Comparison of ENCODE assay signal across 10 cellular contexts in genomic region chr3:119588112-119588511, GRCh38. TPM values are rescaled to one million over a fixed set of nuclear protein-coding genes. Genes with fewer than 3 reads are reported as not detected.
A peak's percentile ranks its signal among the peaks of the same experiment; 100 is the strongest.
DNase-seq lines count a peak whose midpoint lies in the region; ATAC-seq and TF ChIP-seq lines count a peak whose summit lies in the region.
"Had no signal": no experiment of that assay in that cellular context is flagged by ENCODE, and none has a peak within 500 bp of the region (broad histone marks: within the 10 kb centered on the region; RNA-seq: fewer than 3 reads in every experiment).

No MANE protein-coding gene starts in this region.

- intact Hi-C loops in OCI-LY7 (cut with micrococcal nuclease; ENCODE audit: unreplicated experiment) = no loop called here
- intact Hi-C loops in left lung (cut with DNase I) = no loop called here
- intact Hi-C loops in aorta (cut with DNase I) = no loop called here

- no TSS peak for BruUV-seq in OCI-LY7 (replicated peaks; lab: Mats Ljungman, UMichigan)

- H3K36me3 ChIP-seq in OCI-LY7 (ENCODE audit: insufficient read depth, low read length) = no peaks in the 10 kb centered on the region
- H3K36me3 ChIP-seq in left lung = peaks cover 0 to 24% of the 10 kb centered on the region in 2 donors
- peaks cover 0 to 6% of the 10 kb centered on the region in 2 donors for H3K36me3 ChIP-seq in aorta (ENCODE audit: control insufficient read depth in 1 of 2, insufficient read depth in 2 of 2, low read length in 1 of 2)

- H3K9me3 ChIP-seq in OCI-LY7 (ENCODE audit: low read length) (no peaks in the 10 kb centered on the region), left lung (no peaks in the 10 kb centered on the region), aorta (ENCODE audit: control insufficient read depth, low read length) (no peaks in the 10 kb centered on the region)

- ATAC-seq in left lung (peak; percentile 58), aorta (ENCODE audit: low FRiP score) (no peak), GM21360 (IDR thresholded peaks at IDR 0.05; ENCODE audit: unreplicated experiment) (no peak)

- H3K4me3 ChIP-seq in OCI-LY7 (ENCODE audit: low read depth, low read length, poor library complexity, severe bottlenecking) (no peak overlapping the region), left lung (no peak overlapping the region), aorta (ENCODE audit: low read length in 2 of 2) (no peak overlapping the region)

- H3K27me3 ChIP-seq in left lung = no peaks in the 10 kb centered on the region
- H3K27me3 ChIP-seq in aorta (ENCODE audit: control insufficient read depth in 1 of 2, insufficient read depth in 2 of 2, low read length in 1 of 2) = no peaks in the 10 kb centered on the region

- no peaks in the 10 kb centered on the region for H3K79me2 ChIP-seq in OCI-LY7 (ENCODE audit: insufficient read depth, low read depth, low read length)

- H3K4me1 ChIP-seq in OCI-LY7 (ENCODE audit: insufficient read depth, low read length, poor library complexity, severe bottlenecking) (peaks cover 10% of the 10 kb centered on the region), left lung (peaks cover 0 to 44% of the 10 kb centered on the region in 2 donors), aorta (ENCODE audit: control insufficient read depth in 1 of 2, insufficient read depth in 2 of 2, low read length in 2 of 2) (no peaks in the 10 kb centered on the region)

- no peaks in the 10 kb centered on the region for H3K9me2 ChIP-seq in OCI-LY7 (ENCODE audit: insufficient read depth, low read length)

- TF ChIP-seq CTCF in OCI-LY7 (conservative IDR thresholded peaks at IDR 0.05; ENCODE audit: low read length) = no peak
- no peak for TF ChIP-seq CTCF in left lung (IDR thresholded peaks at IDR 0.05)

- DNase-seq in stimulated activated CD4-positive, alpha-beta T cell treated with anti-CD3 and anti-CD28 coated beads, Interleukin-12 subunit alpha, Interleukin-12 subunit beta, amount 100 ng/mL, for 4 hours = peak; percentile 20
- DNase-seq in stimulated activated CD4-positive, alpha-beta T cell treated with anti-CD3 and anti-CD28 coated beads, Interleukin-1b, Interleukin-23, amount 100 ng/mL, for 48 hours = no peak
- DNase-seq in OCI-LY7 (ENCODE audit: low spot score) (peak; percentile 22), left lung (peak in 1 of 2 donors; percentile 82), aorta (peak; percentile 78 to 83), NCI-H2196 treated with DMSO at 0.1 percent for 48 hours (lab: John Stamatoyannopoulos, UW; ENCODE audit: unreplicated experiment) (no peak), DMS53 treated with DMSO at 0.1 percent for 48 hours (lab: John Stamatoyannopoulos, UW; ENCODE audit: unreplicated experiment) (no peak)
- DNase-seq: SHP77 treated with DMSO at 0.1 percent for 48 hours had no signal

- 91 to 95% methylated on average over 3 of the region's 3 CpGs for WGBS in aorta, 2 donors

- CTCF ChIA-PET in OCI-LY7 (lab: Charles Lee; ENCODE audit: unreplicated experiment) = no interaction called here

- peak overlapping the region; percentile 4; the same call in 1 of the 2 replicates for H3K4me2 ChIP-seq in OCI-LY7 (ENCODE audit: low read length)

- H3K27ac ChIP-seq in OCI-LY7 (ENCODE audit: low read depth, low read length, poor library complexity, severe bottlenecking) (no peak overlapping the region), left lung (peak overlapping the region in 1 of 2 donors; percentile 62), aorta (ENCODE audit: low read depth in 1 of 2, low read length in 2 of 2) (no peak overlapping the region)
- H3K27ac ChIP-seq: C4-2B had no signal

- H2AFZ ChIP-seq in OCI-LY7 (ENCODE audit: low read length) = no peak overlapping the region

- POLR2A ChIA-PET in OCI-LY7 (lab: Charles Lee) = no interaction called here

- no peaks in the 10 kb centered on the region for H4K20me1 ChIP-seq in OCI-LY7 (ENCODE audit: insufficient read depth, low read length)

RNA-seq across cellular contexts. Expression of gene ADPRH, which starts 8.8 kb away (rescaled TPM):
- not detected in 2 replicates for total RNA-seq in OCI-LY7 (2014; rRNA removed; shearing (Covaris generic))
- total RNA-seq in OCI-LY7 (2022) = not detected in 2 replicates
- 10 to 100 TPM; 18.7 to 24.0 TPM for total RNA-seq in left lung
- total RNA-seq in aorta = 10 to 100 TPM; 13.6 to 13.9 TPM
- 1 to 10 TPM; 5.6 to 7.5 TPM for polyA plus RNA-seq in aorta

RNA-seq across cellular contexts. Expression of gene PLA1A, which starts 9.6 kb away (rescaled TPM):
- not detected in 2 replicates for total RNA-seq in OCI-LY7 (2014; rRNA removed; shearing (Covaris generic))
- total RNA-seq in OCI-LY7 (2022) (not detected in 2 replicates), left lung (10 to 100 TPM; 10.6 to 14.5 TPM), aorta (1 to 10 TPM; 2.1 to 5.7 TPM)
- polyA plus RNA-seq in aorta = 1 to 10 TPM in 1 of 2 donors, under 1 TPM in 1; 0.50 to 4.0 TPM

RNA-seq across cellular contexts. Expression of gene CD80, which starts 28.7 kb away (rescaled TPM):
- not detected in 2 replicates for total RNA-seq in OCI-LY7 (2014; rRNA removed; shearing (Covaris generic))
- total RNA-seq in OCI-LY7 (2022) (not detected in 2 replicates), left lung (1 to 10 TPM; 3.7 to 5.4 TPM), aorta (1 to 10 TPM; 1.8 to 2.3 TPM)
- under 1 TPM in 1 of 2 donors, not detected in 1; 0.38 TPM for polyA plus RNA-seq in aorta

Comparison
In these comparisons a context has a peak if more than half of its experiments do, and no peak if none do; other contexts are left out.
1. DNase-seq: peak in stimulated activated CD4-positive, alpha-beta T cell treated with anti-CD3 and anti-CD28 coated beads, Interleukin-12 subunit alpha, Interleukin-12 subunit beta, amount 100 ng/mL, for 4 hours (single experiment), OCI-LY7 (single experiment) and aorta (2 of 2); none in stimulated activated CD4-positive, alpha-beta T cell treated with anti-CD3 and anti-CD28 coated beads, Interleukin-1b, Interleukin-23, amount 100 ng/mL, for 48 hours (single experiment), NCI-H2196 treated with DMSO at 0.1 percent for 48 hours (single experiment) and DMS53 treated with DMSO at 0.1 percent for 48 hours (single experiment).
2. RNA of gene ADPRH, which starts 8.8 kb away (total RNA-seq): 18.7 to 24.0 TPM in left lung and 13.6 to 13.9 TPM in aorta; not detected in OCI-LY7; every median in the first group is over 10 times any median in the second.